ENCODE assay signal across 8 cellular contexts in the genomic region with DNA sequence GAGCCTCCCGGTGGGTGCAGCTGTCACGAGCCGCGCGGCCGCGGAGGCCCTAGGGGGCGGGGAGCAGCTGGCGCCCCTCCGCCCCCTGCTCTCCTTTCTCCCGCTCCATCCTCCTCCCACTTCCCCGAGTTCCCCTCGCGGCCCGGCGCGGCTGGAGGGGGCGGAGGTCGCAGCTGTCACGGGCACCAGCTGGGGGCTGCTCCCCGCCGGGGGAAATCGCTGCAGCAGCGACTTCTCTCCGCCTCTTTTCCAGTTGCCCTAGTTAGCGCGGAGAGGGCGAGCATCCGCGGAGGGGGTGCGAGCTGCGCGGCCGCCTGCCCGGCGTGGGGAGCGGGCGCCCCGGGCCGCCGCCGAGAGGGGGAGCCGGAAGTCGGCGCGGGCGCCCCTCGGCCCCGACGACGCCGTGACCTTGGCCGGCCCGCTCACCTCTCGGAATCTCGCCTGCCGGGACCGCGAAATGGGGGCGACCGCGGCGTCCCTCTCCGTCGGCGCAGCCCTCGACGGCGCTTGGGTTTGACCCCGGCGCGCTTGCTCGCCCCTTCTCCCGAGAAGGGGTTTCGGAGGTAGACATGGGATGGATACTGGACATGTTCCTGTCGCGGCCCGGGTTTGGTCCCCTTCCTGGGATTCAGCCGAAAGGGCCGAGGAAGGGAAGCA. TPM values are rescaled to one million over a fixed set of nuclear protein-coding genes. Genes with fewer than 3 reads are reported as not detected.
DNase-seq lines count a peak whose midpoint lies in the region; ATAC-seq and TF ChIP-seq lines count a peak whose summit lies in the region.

No MANE protein-coding gene starts in this region.

- H4K8ac ChIP-seq in mesenchymal stem cell (ENCODE audit: low read length) = peak overlapping the region; percentile 41

- H3K14ac ChIP-seq in mesenchymal stem cell (ENCODE audit: low read length in 2 of 2) = peak overlapping the region; percentile 57 to 72

- H3K9me3 ChIP-seq in ectodermal cell (ENCODE audit: control insufficient read depth, low read length) (no peaks in the 10 kb centered on the region), mesenchymal stem cell (ENCODE audit: control insufficient read depth, low read length) (no peaks in the 10 kb centered on the region)

- ATAC-seq in HG02623 (IDR thresholded peaks at IDR 0.05; ENCODE audit: unreplicated experiment) = peak; percentile 28

- 0 to 1% methylated on average over 80 of the region's 80 CpGs for WGBS in ectodermal cell, 2 experiments
- WGBS in mesenchymal stem cell = under 1% methylated on average over 43 of the region's 80 CpGs

- H3K27me3 ChIP-seq in ectodermal cell (ENCODE audit: control insufficient read depth, insufficient read depth, low read length, poor library complexity, severe bottlenecking) (peaks cover 21% of the 10 kb centered on the region), mesenchymal stem cell (ENCODE audit: control insufficient read depth in 1 of 2, insufficient read depth in 1 of 2, low read length in 2 of 2) (no peaks in the 10 kb centered on the region)

- H3K4ac ChIP-seq in mesenchymal stem cell (ENCODE audit: low read depth in 1 of 2, low read length in 2 of 2) = peak overlapping the region; percentile 64 to 88

- H3K9ac ChIP-seq in mesenchymal stem cell (ENCODE audit: low read length) = peak overlapping the region; percentile 84

- no peak for TF ChIP-seq CTCF in GM13977 (IDR thresholded peaks at IDR 0.05; ENCODE audit: extremely low read depth, insufficient read depth, missing control alignments)

- H2AK5ac ChIP-seq in mesenchymal stem cell (ENCODE audit: low read length, severe bottlenecking) = no peak overlapping the region

- no peak overlapping the region for H2BK5ac ChIP-seq in mesenchymal stem cell (ENCODE audit: low read depth, low read length, poor library complexity, severe bottlenecking)

- H3K4me3 ChIP-seq in ectodermal cell (ENCODE audit: insufficient read depth, low read depth, low read length) = peak overlapping the region; percentile 76
- peak overlapping the region; percentile 74 to 85 for H3K4me3 ChIP-seq in mesenchymal stem cell (ENCODE audit: insufficient read depth in 1 of 2, low read depth in 1 of 2, low read length in 2 of 2)

- in situ Hi-C loops in GM13977 (cut with MboI; ENCODE audit: low pct_unique_long_range_greater_than_20kb, low sequenced_read_pairs, unreplicated experiment) = no loop called here

- DNase-seq in GM13977 (ENCODE audit: low spot score) (peak; percentile 77), NCI-H1694 treated with DMSO at 0.1 percent for 48 hours (lab: John Stamatoyannopoulos, UW) (peak; percentile 71), mesenchymal stem cell (peak; percentile 64), HT-29 (ENCODE audit: low spot score) (no peak)
- DNase-seq in activated CD4-positive, alpha-beta T cell treated with anti-CD3 and anti-CD28 coated beads, Interleukin-2, amount 50 U/mL, for 48 hours = peak; percentile 43 to 55
- DNase-seq in stimulated activated CD8-positive, alpha-beta memory T cell treated with anti-CD3 and anti-CD28 coated beads, Interleukin-12 subunit alpha, Interleukin-12 subunit beta, amount 100 ng/mL, for 24 hours (ENCODE audit: extremely low read depth) = peak; percentile 19

- peaks cover 18% of the 10 kb centered on the region for H3K79me1 ChIP-seq in mesenchymal stem cell (replicated peaks; ENCODE audit: low read length, poor library complexity, severe bottlenecking)

- H3K23ac ChIP-seq in mesenchymal stem cell (ENCODE audit: low read length in 2 of 2) = peak overlapping the region in 1 of 2 experiments; percentile 50

- no peaks in the 10 kb centered on the region for H3K36me3 ChIP-seq in ectodermal cell (ENCODE audit: control insufficient read depth, insufficient read depth, low read length)
- no peaks in the 10 kb centered on the region for H3K36me3 ChIP-seq in mesenchymal stem cell (ENCODE audit: control insufficient read depth in 1 of 2, insufficient read depth in 2 of 2, low read depth in 1 of 2, low read length in 2 of 2)

- peak overlapping the region; percentile 50 for H4K91ac ChIP-seq in mesenchymal stem cell (ENCODE audit: low read length)

- peak overlapping the region; percentile 83 for H2BK15ac ChIP-seq in mesenchymal stem cell (ENCODE audit: low read depth, poor library complexity, severe bottlenecking)

- H2BK120ac ChIP-seq in mesenchymal stem cell (ENCODE audit: low read depth, low read length) = peak overlapping the region; percentile 95

- peak overlapping the region; percentile 34 to 66 for H2BK12ac ChIP-seq in mesenchymal stem cell (ENCODE audit: low read length in 2 of 2)

- H3K4me2 ChIP-seq in mesenchymal stem cell (ENCODE audit: low read length, poor library complexity, severe bottlenecking) = peak overlapping the region; percentile 95

- peak overlapping the region; percentile 78 to 97 for H3K18ac ChIP-seq in mesenchymal stem cell (ENCODE audit: low read depth in 1 of 2, low read length in 2 of 2)

- H2AFZ ChIP-seq in mesenchymal stem cell (ENCODE audit: low read depth, low read length) = peak overlapping the region; percentile 33

- H3K27ac ChIP-seq in ectodermal cell (ENCODE audit: insufficient read depth, low read depth, low read length, poor library complexity, severe bottlenecking) = peak overlapping the region; percentile 8
- no peak overlapping the region for H3K27ac ChIP-seq in mesenchymal stem cell (ENCODE audit: low read length, poor library complexity, severe bottlenecking)

- H3K4me1 ChIP-seq in ectodermal cell (ENCODE audit: control insufficient read depth, insufficient read depth, low read length) (peaks cover 24% of the 10 kb centered on the region), mesenchymal stem cell (ENCODE audit: control insufficient read depth, insufficient read depth, low read depth, low read length) (peaks cover 8% of the 10 kb centered on the region)

RNA-seq across cellular contexts. Expression of a gene that starts 0.7 kb away (rescaled TPM):
- polyA plus RNA-seq in ectodermal cell (2013, experiment 1 of 4) = 17.6 TPM
- 19.3 TPM for polyA plus RNA-seq in ectodermal cell (2013, experiment 2 of 4)
- polyA plus RNA-seq in ectodermal cell (2013, experiment 3 of 4) = 14.3 TPM
- 16.4 TPM for polyA plus RNA-seq in ectodermal cell (2013, experiment 4 of 4)
- 15.8 TPM for polyA plus RNA-seq in mesenchymal stem cell (2013, experiment 1 of 2)
- polyA plus RNA-seq in mesenchymal stem cell (2013, experiment 2 of 2) = 15.6 TPM
- 2.9 and 4.0 TPM in 2 replicates for total RNA-seq in HT-29 (2014; rRNA removed; shearing (Covaris generic))
